ENCODE assay signal across 1 cellular context in the genomic region with DNA sequence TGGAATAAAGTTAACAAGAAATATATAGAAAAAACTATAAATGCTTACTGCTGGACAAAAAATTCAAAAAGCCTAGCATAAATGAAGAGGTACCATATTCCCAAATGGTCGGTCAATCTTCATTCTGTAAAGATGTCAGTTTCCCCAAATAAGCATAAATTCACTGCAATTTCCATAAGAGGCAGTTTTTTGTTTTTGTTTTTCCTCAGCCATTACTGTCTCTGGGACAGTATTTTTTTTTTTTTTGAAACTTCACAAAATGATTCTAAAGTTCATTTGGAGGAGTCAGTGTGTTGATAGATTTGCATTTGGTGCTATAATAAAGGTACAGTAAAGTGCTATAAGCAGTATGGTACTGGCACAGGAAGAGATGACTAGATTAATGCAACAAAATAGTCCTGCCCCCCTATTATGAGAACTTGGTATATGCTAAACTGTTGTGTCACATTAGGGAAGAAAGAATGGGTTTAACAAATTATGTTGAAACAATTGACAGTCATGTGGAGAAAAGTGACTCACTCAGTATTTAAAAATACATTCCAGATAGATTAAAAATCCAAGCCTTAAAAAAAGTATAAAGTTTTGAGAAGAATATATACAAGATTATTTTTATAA.
TF ChIP-seq lines count a peak whose summit lies in the region.

No MANE protein-coding gene starts in this region.

TF ChIP-seq in K562, 482 proteins besides CTCF, POLR2A, EP300 and RAD21 (continued from another document):
- no peak for TF ChIP-seq PRMT5 (CRISPR knock-in tag; IDR thresholded peaks at IDR 0.05)
- TF ChIP-seq, protein P1, sequence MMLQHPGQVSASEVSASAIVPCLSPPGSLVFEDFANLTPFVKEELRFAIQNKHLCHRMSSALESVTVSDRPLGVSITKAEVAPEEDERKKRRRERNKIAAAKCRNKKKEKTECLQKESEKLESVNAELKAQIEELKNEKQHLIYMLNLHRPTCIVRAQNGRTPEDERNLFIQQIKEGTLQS (IDR thresholded peaks at IDR 0.05): peak; percentile 57
- TF ChIP-seq, protein P1 (CRISPR knock-in tag; conservative IDR thresholded peaks at IDR 0.05): no peak
- TF ChIP-seq CEBPB (tag; IDR thresholded peaks at IDR 0.05): peak; percentile 87
- TF ChIP-seq, protein P2, sequence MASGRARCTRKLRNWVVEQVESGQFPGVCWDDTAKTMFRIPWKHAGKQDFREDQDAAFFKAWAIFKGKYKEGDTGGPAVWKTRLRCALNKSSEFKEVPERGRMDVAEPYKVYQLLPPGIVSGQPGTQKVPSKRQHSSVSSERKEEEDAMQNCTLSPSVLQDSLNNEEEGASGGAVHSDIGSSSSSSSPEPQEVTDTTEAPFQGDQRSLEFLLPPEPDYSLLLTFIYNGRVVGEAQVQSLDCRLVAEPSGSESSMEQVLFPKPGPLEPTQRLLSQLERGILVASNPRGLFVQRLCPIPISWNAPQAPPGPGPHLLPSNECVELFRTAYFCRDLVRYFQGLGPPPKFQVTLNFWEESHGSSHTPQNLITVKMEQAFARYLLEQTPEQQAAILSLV (tag; IDR thresholded peaks at IDR 0.05): peak; percentile 28; the same call in 1 of the 2 replicates
- TF ChIP-seq L3MBTL2 (IDR thresholded peaks at IDR 0.05): no peak
- TF ChIP-seq ZNF316 (IDR thresholded peaks at IDR 0.05): peak; percentile 29
TF ChIP-seq in K562: peak in this region for 27.
